ENCODE assay signal across 8 cellular contexts in the genomic region with DNA sequence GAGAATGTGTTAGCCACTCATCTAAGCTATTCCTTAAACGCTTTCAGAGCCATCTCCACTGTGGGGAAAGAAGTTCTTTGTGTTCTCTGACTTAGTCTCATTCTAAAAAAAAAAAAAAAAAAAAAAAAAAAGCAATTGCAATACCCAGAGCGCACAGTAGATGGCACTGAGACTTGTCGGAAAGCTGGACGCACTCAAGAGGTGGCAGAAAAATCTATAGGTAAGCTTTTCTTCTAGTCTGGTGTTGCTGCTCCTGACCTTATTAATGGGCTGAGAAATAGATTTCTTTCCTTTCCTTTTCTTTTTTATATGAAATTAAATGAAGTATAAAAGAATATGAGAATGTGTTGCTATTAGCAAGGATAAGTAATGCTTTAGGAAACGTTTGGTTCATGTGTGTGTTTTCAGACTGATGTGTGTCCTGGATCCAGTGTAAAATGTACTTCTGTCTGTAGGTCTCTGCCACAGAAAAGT. TPM values are rescaled to one million over a fixed set of nuclear protein-coding genes. Genes with fewer than 3 reads are reported as not detected.
DNase-seq lines count a peak whose midpoint lies in the region; ATAC-seq and TF ChIP-seq lines count a peak whose summit lies in the region.

No MANE protein-coding gene starts in this region.

- in situ Hi-C loops in Caki2 (cut with HindIII; ENCODE audit: low pct_unique_long_range_greater_than_20kb, low sequenced_read_pairs) = loop anchor here (10.0 to 25.0 kb wide), 3 partner anchors 57 to 640 kb away; no protein-coding TSS in a partner anchor

- TF ChIP-seq CTCF in breast epithelium (IDR thresholded peaks at IDR 0.05) = peak in 2 of 3 donors; percentile 26 to 59
- peak; percentile 32 to 73 for TF ChIP-seq CTCF in left lung (IDR thresholded peaks at IDR 0.05)
- peak; percentile 80 for TF ChIP-seq CTCF in upper lobe of right lung (IDR thresholded peaks at IDR 0.05)

- DNase-seq in Caki2 (ENCODE audit: low read depth) (peak; percentile 66), GM19240 (ENCODE audit: insufficient read length, low spot score) (peak; percentile 48), NCI-H69 (lab: John Stamatoyannopoulos, UW) (peak; percentile 28), breast epithelium (ENCODE audit: low spot score in 2 of 2) (no peak), left lung (no peak), upper lobe of right lung (no peak)

- ATAC-seq in left lung = peak; percentile 74
- ATAC-seq in upper lobe of right lung = peak; percentile 78
- no peak for ATAC-seq in GM19328 (IDR thresholded peaks at IDR 0.05; ENCODE audit: unreplicated experiment)
- no peak for ATAC-seq in GM21619 (IDR thresholded peaks at IDR 0.05; ENCODE audit: unreplicated experiment)

- H3K9me3 ChIP-seq in breast epithelium = no peaks in the 10 kb centered on the region
- peaks cover 0 to 5% of the 10 kb centered on the region in 2 donors for H3K9me3 ChIP-seq in left lung
- no peaks in the 10 kb centered on the region for H3K9me3 ChIP-seq in upper lobe of right lung

- H3K27ac ChIP-seq in breast epithelium (no peak overlapping the region), left lung (no peak overlapping the region), upper lobe of right lung (no peak overlapping the region)

- H3K27me3 ChIP-seq in breast epithelium (peaks cover 9 to 39% of the 10 kb centered on the region in 2 donors), left lung (peaks cover 38 to 53% of the 10 kb centered on the region in 2 donors), upper lobe of right lung (peaks cover 50% of the 10 kb centered on the region)

- intact Hi-C loops in breast epithelium (cut with DNase I; ENCODE audit: low total_unique reads) (no loop called here), left lung (cut with DNase I) (no loop called here), upper lobe of right lung (cut with DNase I) (no loop called here)

- H3K4me1 ChIP-seq in breast epithelium (peaks cover 9% of the 10 kb centered on the region in 2 donors), left lung (peaks cover 14 to 22% of the 10 kb centered on the region in 2 donors), upper lobe of right lung (peaks cover 23% of the 10 kb centered on the region)

- H3K4me3 ChIP-seq in breast epithelium (no peak overlapping the region), left lung (no peak overlapping the region), upper lobe of right lung (no peak overlapping the region)

- H3K36me3 ChIP-seq in breast epithelium (no peaks in the 10 kb centered on the region), left lung (no peaks in the 10 kb centered on the region), upper lobe of right lung (no peaks in the 10 kb centered on the region)

- TF ChIP-seq POLR2A in breast epithelium (IDR thresholded peaks at IDR 0.05) = no peak

RNA-seq across cellular contexts. Expression of gene GJB2, which starts 4.7 kb away (rescaled TPM):
- 2.8 and 3.7 TPM in 2 replicates for total RNA-seq in Caki2 (2014; rRNA removed; shearing (Covaris generic); ENCODE audit: low replicate concordance)
- total RNA-seq in breast epithelium = under 1 TPM in 2 of 3 donors, not detected in 1; 0.66 to 0.88 TPM
- total RNA-seq in left lung = 1 to 10 TPM; 1.3 to 4.3 TPM
- 0.93 TPM for total RNA-seq in upper lobe of right lung

RNA-seq across cellular contexts. Expression of gene GJB6, which starts 34.7 kb away (rescaled TPM):
- not detected in 2 replicates for total RNA-seq in Caki2 (2014; rRNA removed; shearing (Covaris generic); ENCODE audit: low replicate concordance)
- total RNA-seq in breast epithelium = not detected
- under 1 TPM in 1 of 2 donors, not detected in 1; 0.18 TPM for total RNA-seq in left lung
- total RNA-seq in upper lobe of right lung = not detected

RNA-seq across cellular contexts. Expression of gene GJA3, which starts 36.5 kb away (rescaled TPM):
- total RNA-seq in Caki2 (2014; rRNA removed; shearing (Covaris generic); ENCODE audit: low replicate concordance) = 1.7 and 5.6 TPM in 2 replicates
- under 1 TPM in 1 of 3 donors, not detected in 2; 0.29 TPM for total RNA-seq in breast epithelium
- under 1 TPM; 0.08 to 0.12 TPM for total RNA-seq in left lung
- total RNA-seq in upper lobe of right lung = not detected

Comparison
In these comparisons a context has a peak if more than half of its experiments do, and no peak if none do; other contexts are left out.
1. DNase-seq: peak in Caki2 (single experiment), GM19240 (single experiment) and NCI-H69 (single experiment); none in breast epithelium (0 of 2), left lung (0 of 2) and upper lobe of right lung (single experiment).
2. ATAC-seq: peak in left lung (single experiment) and upper lobe of right lung (single experiment); none in GM19328 (single experiment) and GM21619 (single experiment).
3. Peak in every context shown above with its lines, with median percentiles within 50 percentile points of each other: CTCF ChIP-seq.